ENCODE assay signal across 39 cellular contexts in genomic region chr11:45328726-45329125, GRCh38. TPM values are rescaled to one million over a fixed set of nuclear protein-coding genes. Genes with fewer than 3 reads are reported as not detected.
"Had no signal": no experiment of that assay in that cellular context is flagged by ENCODE, and none has a peak within 500 bp of the region (broad histone marks: within the 10 kb centered on the region; RNA-seq: fewer than 3 reads in every experiment).

No MANE protein-coding gene starts in this region.

- H3K36me3 Mint-ChIP-seq: activated naive CD4-positive, alpha-beta T cell treated with anti-CD3 and anti-CD28 coated beads, Interleukin-2, amount 10 ng/mL, durations not matched to agents 7 days and 5 days; activated naive CD4-positive, alpha-beta T cell treated with anti-CD3 and anti-CD28 coated beads, Interleukin-2, amount 50 U/mL, for 24 hours; activated naive CD8-positive, alpha-beta T cell treated with anti-CD3 and anti-CD28 coated beads for 36 hours; activated naive CD8-positive, alpha-beta T cell treated with anti-CD3 and anti-CD28 coated beads, Interleukin-2, amount 10 ng/mL, durations not matched to agents 7 days and 5 days; brain had no signal

- DNase-seq: activated effector memory CD4-positive, alpha-beta T cell treated with anti-CD3 and anti-CD28 coated beads, Interleukin-2, amount 50 U/mL, for 16 hours; activated effector memory CD4-positive, alpha-beta T cell treated with Interleukin-2 at 50 U/mL for 16 hours; activated gamma-delta T cell; activated gamma-delta T cell treated with Interleukin-2 at 50 U/mL for 16 hours; activated naive CD4-positive, alpha-beta T cell; activated naive CD4-positive, alpha-beta T cell treated with anti-CD3 and anti-CD28 coated beads for 36 hours; activated naive CD4-positive, alpha-beta T cell treated with anti-CD3 and anti-CD28 coated beads, Interleukin-2, amount 10 ng/mL, durations not matched to agents 7 days and 5 days; activated naive CD4-positive, alpha-beta T cell treated with anti-CD3 and anti-CD28 coated beads, Interleukin-2, amount 50 U/mL, for 16 hours; activated naive CD4-positive, alpha-beta T cell treated with Interleukin-2 at 50 U/mL for 16 hours; activated naive CD8-positive, alpha-beta T cell treated with anti-CD3 and anti-CD28 coated beads for 36 hours; activated naive CD8-positive, alpha-beta T cell treated with anti-CD3 and anti-CD28 coated beads, Interleukin-2, amount 10 ng/mL, durations not matched to agents 7 days and 5 days; activated naive CD8-positive, alpha-beta T cell treated with anti-CD3 and anti-CD28 coated beads, Interleukin-2, amount 50 U/mL, for 24 hours; activated T-cell treated with anti-CD3 and anti-CD28 coated beads for 4 hours; activated T-cell treated with anti-CD3 and anti-CD28 coated beads, Interleukin-2, amount 50 U/mL, for 1 hour; activated T-cell treated with anti-CD3 and anti-CD28 coated beads, Interleukin-2, amount 50 U/mL, for 24 hours; activated T-cell treated with anti-CD3 and anti-CD28 coated beads, Interleukin-2, amount 50 U/mL, for 4 hours; activated T-cell treated with anti-CD3 and anti-CD28 coated beads, Interleukin-2, amount 50 U/mL, for 48 hours; activated T-cell treated with anti-CD3 and anti-CD28 coated beads, Interleukin-2, amount 50 U/mL, for 72 hours; adrenal gland; amniotic stem cell; amygdala; anterior cingulate cortex; aorta; body of pancreas; brain microvascular endothelial cell; caudate nucleus; cerebellar nuclear complex had no signal

- H3K4me3 Mint-ChIP-seq: activated naive CD4-positive, alpha-beta T cell treated with anti-CD3 and anti-CD28 coated beads for 36 hours; activated naive CD4-positive, alpha-beta T cell treated with anti-CD3 and anti-CD28 coated beads, Interleukin-2, amount 10 ng/mL, durations not matched to agents 7 days and 5 days; activated naive CD4-positive, alpha-beta T cell treated with anti-CD3 and anti-CD28 coated beads, Interleukin-2, amount 50 U/mL, for 24 hours; activated naive CD8-positive, alpha-beta T cell; activated naive CD8-positive, alpha-beta T cell treated with anti-CD3 and anti-CD28 coated beads for 36 hours; activated naive CD8-positive, alpha-beta T cell treated with anti-CD3 and anti-CD28 coated beads, Interleukin-2, amount 10 ng/mL, durations not matched to agents 7 days and 5 days; activated naive CD8-positive, alpha-beta T cell treated with anti-CD3 and anti-CD28 coated beads, Interleukin-2, amount 50 U/mL, for 24 hours; activated T-cell treated with anti-CD3 and anti-CD28 coated beads, Interleukin-2, amount 50 U/mL, for 24 hours; activated T-cell treated with anti-CD3 and anti-CD28 coated beads, Interleukin-2, amount 50 U/mL, for 4 hours; activated T-cell treated with anti-CD3 and anti-CD28 coated beads, Interleukin-2, amount 50 U/mL, for 72 hours; activated T-helper 1 cell treated with anti-CD3 and anti-CD28 coated beads, Interleukin-12 subunit alpha, Interleukin-12 subunit beta, Interleukin-2, Interleukin-4 antibody, amounts not matched to agents 30 ng/mL and 10 ng/mL and 1 ng/mL, durations not matched to agents 14 hours and 24 hours and 36 hours; activated T-helper 17 cell treated with anti-CD3 and anti-CD28 coated beads, Interleukin-2, amount 50 U/mL, for 72 hours; brain; central memory CD8-positive, alpha-beta T cell had no signal

- H3K4me3 ChIP-seq: adrenal gland, ascending aorta, body of pancreas, breast epithelium, cardiac muscle cell had no signal

- H3K9me3 ChIP-seq: adrenal gland, body of pancreas had no signal

- ATAC-seq: activated naive CD4-positive, alpha-beta T cell treated with anti-CD3 and anti-CD28 coated beads, Interleukin-2, amount 50 U/mL, for 72 hours; activated naive CD8-positive, alpha-beta T cell treated with anti-CD3 and anti-CD28 coated beads, Interleukin-2, amount 50 U/mL, for 24 hours; activated T-cell treated with anti-CD3 and anti-CD28 coated beads, Interleukin-2, amount 50 U/mL, for 4 hours; activated T-cell treated with anti-CD3 and anti-CD28 coated beads, Interleukin-2, amount 50 U/mL, for 72 hours; activated T-helper 17 cell treated with anti-CD3 and anti-CD28 coated beads, Interleukin-2, amount 50 U/mL, for 72 hours; body of pancreas had no signal

- H3K36me3 ChIP-seq: adrenal gland, ascending aorta, brain microvascular endothelial cell, breast epithelium, cardiac muscle cell had no signal

- H3K4me1 ChIP-seq: adrenal gland, breast epithelium had no signal

- H3K27me3 ChIP-seq: adrenal gland, ascending aorta, body of pancreas, brain microvascular endothelial cell, breast epithelium, cardiac muscle cell had no signal

- H3K9me3 Mint-ChIP-seq: activated naive CD4-positive, alpha-beta T cell treated with anti-CD3 and anti-CD28 coated beads for 36 hours; activated naive CD4-positive, alpha-beta T cell treated with anti-CD3 and anti-CD28 coated beads, Interleukin-2, amount 50 U/mL, for 24 hours; activated T-helper 17 cell treated with anti-CD3 and anti-CD28 coated beads, Interleukin-2, amount 50 U/mL, for 72 hours; activated T-helper 2 cell treated with anti-CD3 and anti-CD28 coated beads, Interferon-gamma antibody, Interleukin-2, Interleukin-4, amounts not matched to agents 10 μg/mL and 5 μg/mL and 100 μg/mL, durations not matched to agents 14 hours and 24 hours and 36 hours; central memory CD8-positive, alpha-beta T cell had no signal

- H3K27ac ChIP-seq: adrenal gland, ascending aorta, body of pancreas, brain microvascular endothelial cell, breast epithelium, cardiac muscle cell had no signal

- H3K4me1 Mint-ChIP-seq: activated naive CD4-positive, alpha-beta T cell treated with anti-CD3 and anti-CD28 coated beads, Interleukin-2, amount 10 ng/mL, durations not matched to agents 7 days and 5 days; activated naive CD4-positive, alpha-beta T cell treated with anti-CD3 and anti-CD28 coated beads, Interleukin-2, amount 50 U/mL, for 24 hours; activated naive CD8-positive, alpha-beta T cell treated with anti-CD3 and anti-CD28 coated beads for 36 hours; activated naive CD8-positive, alpha-beta T cell treated with anti-CD3 and anti-CD28 coated beads, Interleukin-2, amount 10 ng/mL, durations not matched to agents 7 days and 5 days; activated T-helper 17 cell treated with anti-CD3 and anti-CD28 coated beads, Interleukin-2, amount 50 U/mL, for 72 hours; central memory CD8-positive, alpha-beta T cell had no signal

- H3K27ac Mint-ChIP-seq: activated naive CD4-positive, alpha-beta T cell treated with anti-CD3 and anti-CD28 coated beads for 36 hours; activated naive CD4-positive, alpha-beta T cell treated with anti-CD3 and anti-CD28 coated beads, Interleukin-2, amount 10 ng/mL, durations not matched to agents 7 days and 5 days; activated naive CD4-positive, alpha-beta T cell treated with anti-CD3 and anti-CD28 coated beads, Interleukin-2, amount 50 U/mL, for 24 hours; activated naive CD4-positive, alpha-beta T cell treated with anti-CD3 and anti-CD28 coated beads, Interleukin-2, amount 50 U/mL, for 72 hours; activated naive CD8-positive, alpha-beta T cell; activated naive CD8-positive, alpha-beta T cell treated with anti-CD3 and anti-CD28 coated beads for 36 hours; activated naive CD8-positive, alpha-beta T cell treated with anti-CD3 and anti-CD28 coated beads, Interleukin-2, amount 10 ng/mL, durations not matched to agents 7 days and 5 days; activated naive CD8-positive, alpha-beta T cell treated with anti-CD3 and anti-CD28 coated beads, Interleukin-2, amount 50 U/mL, for 24 hours; activated T-cell treated with anti-CD3 and anti-CD28 coated beads, Interleukin-2, amount 50 U/mL, for 24 hours; activated T-cell treated with anti-CD3 and anti-CD28 coated beads, Interleukin-2, amount 50 U/mL, for 72 hours; activated T-helper 1 cell treated with anti-CD3 and anti-CD28 coated beads, Interleukin-12 subunit alpha, Interleukin-12 subunit beta, Interleukin-2, Interleukin-4 antibody, amounts not matched to agents 30 ng/mL and 10 ng/mL and 1 ng/mL, durations not matched to agents 14 hours and 24 hours and 36 hours; activated T-helper 17 cell treated with anti-CD3 and anti-CD28 coated beads, Interleukin-2, amount 50 U/mL, for 72 hours; activated T-helper 2 cell treated with anti-CD3 and anti-CD28 coated beads, Interferon-gamma antibody, Interleukin-2, Interleukin-4, amounts not matched to agents 10 μg/mL and 5 μg/mL and 100 μg/mL, durations not matched to agents 14 hours and 24 hours and 36 hours; brain had no signal

RNA-seq across cellular contexts. Expression of gene SYT13, which starts 42.6 kb away (rescaled TPM):
- total RNA-seq: activated naive CD4-positive, alpha-beta T cell treated with anti-CD3 and anti-CD28 coated beads for 36 hours; activated naive CD4-positive, alpha-beta T cell treated with anti-CD3 and anti-CD28 coated beads, Interleukin-2, amount 50 U/mL, for 72 hours; activated naive CD8-positive, alpha-beta T cell treated with anti-CD3 and anti-CD28 coated beads for 36 hours; activated naive CD8-positive, alpha-beta T cell treated with anti-CD3 and anti-CD28 coated beads, Interleukin-2, amount 10 ng/mL, durations not matched to agents 7 days and 5 days; activated T-cell treated with anti-CD3 and anti-CD28 coated beads, Interleukin-2, amount 50 U/mL, for 72 hours; activated T-helper 1 cell treated with anti-CD3 and anti-CD28 coated beads, Interleukin-12 subunit alpha, Interleukin-12 subunit beta, Interleukin-2, Interleukin-4 antibody, amounts not matched to agents 30 ng/mL and 10 ng/mL and 1 ng/mL, durations not matched to agents 14 hours and 24 hours and 36 hours; activated T-helper 17 cell treated with anti-CD3 and anti-CD28 coated beads, Interleukin-2, amount 50 U/mL, for 72 hours; activated T-helper 2 cell treated with anti-CD3 and anti-CD28 coated beads, Interferon-gamma antibody, Interleukin-2, Interleukin-4, amounts not matched to agents 10 μg/mL and 5 μg/mL and 100 μg/mL, durations not matched to agents 14 hours and 24 hours and 36 hours; ascending aorta; bronchial epithelial cell had no signal
